In genomic region chr2:42332575-42332974, GRCh38 we compare ENCODE assay signal across 22 cellular contexts. TPM values are rescaled to one million over a fixed set of nuclear protein-coding genes. Genes with fewer than 3 reads are reported as not detected.
A peak's percentile ranks its signal among the peaks of the same experiment; 100 is the strongest.
DNase-seq lines count a peak whose midpoint lies in the region; ATAC-seq, FAIRE-seq and TF ChIP-seq lines count a peak whose summit lies in the region.
"Had no signal": no experiment of that assay in that cellular context is flagged by ENCODE, and none has a peak within 500 bp of the region (broad histone marks: within the 10 kb centered on the region; RNA-seq: fewer than 3 reads in every experiment).

No MANE protein-coding gene starts in this region.

- TF ChIP-seq CTCF in HepG2 (CRISPR knock-in tag; IDR thresholded peaks at IDR 0.05), result no peak
- TF ChIP-seq CTCF in right lobe of liver (IDR thresholded peaks at IDR 0.05), result no peak

- TF ChIP-seq EP300 in HepG2 (IDR thresholded peaks at IDR 0.05; ENCODE audit: low read depth in 2 of 2, low read length in 2 of 2) (no peak), HepG2 (CRISPR knock-in tag; IDR thresholded peaks at IDR 0.05; ENCODE audit: borderline replicate concordance) (no peak)

- H3K9ac ChIP-seq in HepG2 (ENCODE audit: insufficient read depth, low read depth, low read length), result no peak overlapping the region

- intact Hi-C loops in activated CD4-positive, alpha-beta T cell treated with anti-CD3 and anti-CD28 coated beads for 36 hours (cut with DNase I, micrococcal nuclease), result no loop called here
- intact Hi-C loops in HepG2 (cut with micrococcal nuclease; ENCODE audit: unreplicated experiment), result no loop called here
- intact Hi-C loops in right lobe of liver (cut with DNase I), result loop anchor here in 1 of 2 donors (10.0 kb wide), 1 partner anchor 238 kb away; no protein-coding TSS in a partner anchor

- DNase-seq in activated CD4-positive, alpha-beta T cell treated with anti-CD3 and anti-CD28 coated beads for 36 hours, result no peak
- no peak for DNase-seq in activated CD4-positive, alpha-beta T cell treated with anti-CD3 and anti-CD28 coated beads, Interleukin-2, amount 50 U/mL, for 4 hours
- no peak for DNase-seq in HepG2 (ENCODE audit: low spot score)
- no peak for DNase-seq in right lobe of liver
- DNase-seq in epithelial cell of prostate (ENCODE audit: low read depth, low spot score), result no peak
- DNase-seq in cerebellar cortex (ENCODE audit: low spot score), result no peak
- DNase-seq: ACHN, HCEC 1CT, KBM-7, MG63, NCI-H1105 treated with DMSO at 0.1 percent for 48 hours, NCI-H2029 treated with DMSO at 0.1 percent for 48 hours, NCI-H446 treated with DMSO at 0.1 percent for 48 hours, NCI-H526 treated with DMSO at 0.1 percent for 48 hours, SHP77 had no signal

- 0 out of 4 replicates have a peak, but pooled peaks of 1 of the 2 experiments have one; percentile 14 for TF ChIP-seq POLR2A in HepG2 (IDR thresholded peaks at IDR 0.05; ENCODE audit: insufficient read depth in 1 of 2, low read depth in 2 of 2, low read length in 2 of 2)
- no peak for TF ChIP-seq POLR2A in right lobe of liver (IDR thresholded peaks at IDR 0.05)

- H3K27me3 Mint-ChIP-seq in activated CD4-positive, alpha-beta T cell treated with anti-CD3 and anti-CD28 coated beads for 36 hours, result no peaks in the 10 kb centered on the region
- H3K27me3 Mint-ChIP-seq in stimulated activated memory B cell treated with anti-CD40 and anti-IgM and Interleukin-4, amounts not matched to agents 10 μg/mL and 1 μg/mL and 100 μg/mL, for 72 hours, result no peaks in the 10 kb centered on the region

- FAIRE-seq in HepG2 (lab: Jason Lieb, UNC), result no peak
- FAIRE-seq: GM19239, H1 had no signal

- no TSS peak for BruUV-seq in HepG2 (replicated peaks; lab: Mats Ljungman, UMichigan)

- no peaks in the 10 kb centered on the region for H3K9me3 ChIP-seq in HepG2 (ENCODE audit: low read length)
- H3K9me3 ChIP-seq in right lobe of liver, result no peaks in the 10 kb centered on the region
- H3K9me3 ChIP-seq: MG63 had no signal

- no peak for TF ChIP-seq RAD21 in HepG2 (CRISPR knock-in tag; IDR thresholded peaks at IDR 0.05)

- in situ Hi-C loops in HepG2 (cut with HindIII; ENCODE audit: extremely low pct_ligation_motif_present, low pct_unique_long_range_greater_than_20kb), result no loop called here

- H3K27me3 ChIP-seq in HepG2 (ENCODE audit: control insufficient read depth in 1 of 2, insufficient read depth in 2 of 2, low read length in 2 of 2) (no peaks in the 10 kb centered on the region), right lobe of liver (no peaks in the 10 kb centered on the region)
- H3K27me3 ChIP-seq: MG63 had no signal

- peaks cover 2% of the 10 kb centered on the region for H3K9me3 Mint-ChIP-seq in activated CD4-positive, alpha-beta T cell treated with anti-CD3 and anti-CD28 coated beads for 36 hours (ENCODE audit: low read depth)
- no peaks in the 10 kb centered on the region for H3K9me3 Mint-ChIP-seq in stimulated activated memory B cell treated with anti-CD40 and anti-IgM and Interleukin-4, amounts not matched to agents 10 μg/mL and 1 μg/mL and 100 μg/mL, for 72 hours

- H3K36me3 ChIP-seq in HepG2 (replicated peaks in 1 of 2; ENCODE audit: control insufficient read depth in 1 of 2, insufficient read depth in 2 of 2, low read length in 2 of 2) (peaks cover 27 to 65% of the 10 kb centered on the region in 2 experiments), right lobe of liver (peaks cover 4 to 45% (median 19%) of the 10 kb centered on the region in 4 donors)

- no peaks in the 10 kb centered on the region for H3K79me2 ChIP-seq in HepG2 (ENCODE audit: insufficient read depth, low read length)

- no peak overlapping the region for H3K27ac ChIP-seq in HepG2 (ENCODE audit: extremely low read length, insufficient read depth, low read length)
- no peak overlapping the region for H3K27ac ChIP-seq in right lobe of liver
- peak overlapping the region; percentile 32 for H3K27ac ChIP-seq in epithelial cell of prostate
- H3K27ac ChIP-seq: 22Rv1, RWPE1 had no signal

- peak overlapping the region; percentile 47 for H3K27ac Mint-ChIP-seq in activated CD4-positive, alpha-beta T cell treated with anti-CD3 and anti-CD28 coated beads for 36 hours
- peak overlapping the region; percentile 17 for H3K27ac Mint-ChIP-seq in stimulated activated memory B cell treated with anti-CD40 and anti-IgM and Interleukin-4, amounts not matched to agents 10 μg/mL and 1 μg/mL and 100 μg/mL, for 72 hours

- H3K4me2 ChIP-seq in HepG2 (ENCODE audit: low read depth, low read length), result no peak overlapping the region

- ATAC-seq in activated CD4-positive, alpha-beta T cell treated with anti-CD3 and anti-CD28 coated beads for 36 hours, result no peak
- no peak for ATAC-seq in HepG2
- ATAC-seq in right lobe of liver, result no peak
- no peak for ATAC-seq in stimulated activated memory B cell treated with anti-CD40 and anti-IgM and Interleukin-4, amounts not matched to agents 10 μg/mL and 1 μg/mL and 100 μg/mL, for 72 hours
- ATAC-seq in HG03565 (IDR thresholded peaks at IDR 0.05; ENCODE audit: unreplicated experiment), result no peak
- ATAC-seq: Panc1 had no signal

- POLR2A ChIA-PET in activated CD4-positive, alpha-beta T cell treated with anti-CD3 and anti-CD28 coated beads for 36 hours (lab: Charles Lee), result no interaction called here
- POLR2A ChIA-PET in HepG2 (lab: Yijun Ruan, JAX), result no interaction called here

- no peak overlapping the region for H3K4me3 Mint-ChIP-seq in activated CD4-positive, alpha-beta T cell treated with anti-CD3 and anti-CD28 coated beads for 36 hours
- H3K4me3 Mint-ChIP-seq in stimulated activated memory B cell treated with anti-CD40 and anti-IgM and Interleukin-4, amounts not matched to agents 10 μg/mL and 1 μg/mL and 100 μg/mL, for 72 hours, result no peak overlapping the region

- H3K4me1 ChIP-seq in HepG2 (ENCODE audit: insufficient read depth, low read length) (no peaks in the 10 kb centered on the region), right lobe of liver (peaks cover 0 to 7% (median under 1%) of the 10 kb centered on the region in 4 donors)

- peaks cover 61% of the 10 kb centered on the region for H3K36me3 Mint-ChIP-seq in activated CD4-positive, alpha-beta T cell treated with anti-CD3 and anti-CD28 coated beads for 36 hours (ENCODE audit: low read depth)
- H3K36me3 Mint-ChIP-seq in stimulated activated memory B cell treated with anti-CD40 and anti-IgM and Interleukin-4, amounts not matched to agents 10 μg/mL and 1 μg/mL and 100 μg/mL, for 72 hours, result peaks cover 69% of the 10 kb centered on the region

- H2AFZ ChIP-seq in HepG2 (ENCODE audit: low read length), result no peak overlapping the region

- CTCF ChIA-PET in activated CD4-positive, alpha-beta T cell treated with anti-CD3 and anti-CD28 coated beads for 36 hours (lab: Charles Lee), result interaction anchor here (0.5 to 1.5 kb wide), 2 partner anchors 20 to 460 kb away, joined by 3 to 6 read pairs; no protein-coding TSS in a partner anchor
- CTCF ChIA-PET in HepG2 (lab: Yijun Ruan, JAX; ENCODE audit: low intra/inter-chr PET ratio, low total read pairs), result no interaction called here

- WGBS in HepG2 (ENCODE audit: low lambda C conversion rate), result 96% methylated on average over 4 of the region's 4 CpGs
- 99% methylated on average over 4 of the region's 4 CpGs for WGBS in right lobe of liver (ENCODE audit: insufficient coverage, low coverage, low lambda C conversion rate, missing lambda C conversion rate)

- H3K4me3 ChIP-seq in HepG2 (replicated peaks in 1 of 3; ENCODE audit: insufficient read depth in 1 of 3, low read depth in 2 of 3, low read length in 3 of 3) (no peak overlapping the region), right lobe of liver (no peak overlapping the region)
- H3K4me3 ChIP-seq: MG63 had no signal

- peaks cover 13% of the 10 kb centered on the region for H3K4me1 Mint-ChIP-seq in activated CD4-positive, alpha-beta T cell treated with anti-CD3 and anti-CD28 coated beads for 36 hours
- peaks cover under 1% of the 10 kb centered on the region for H3K4me1 Mint-ChIP-seq in stimulated activated memory B cell treated with anti-CD40 and anti-IgM and Interleukin-4, amounts not matched to agents 10 μg/mL and 1 μg/mL and 100 μg/mL, for 72 hours

- peaks cover 60% of the 10 kb centered on the region for H4K20me1 ChIP-seq in HepG2 (ENCODE audit: insufficient read depth, low read length)

TF ChIP-seq in HepG2, 621 proteins besides CTCF, POLR2A, EP300 and RAD21 (continues in another document):
- TF ChIP-seq TAF15 (IDR thresholded peaks at IDR 0.05; ENCODE audit: low read depth, low read length, poor library complexity, severe bottlenecking), result no peak

RNA-seq across cellular contexts. Expression of gene COX7A2L, which starts 28.4 kb away (rescaled TPM):
- 100 to 1,000 TPM; 103 TPM for total RNA-seq in activated CD4-positive, alpha-beta T cell treated with anti-CD3 and anti-CD28 coated beads for 36 hours
- total RNA-seq in HepG2 (2016; rRNA removed; fragmentation: Illumina TruSeq; extraction: Trizol) (201 and 272 TPM in 2 replicates), right lobe of liver (10 to 100 TPM; 37.5 to 97.0 (median 57.6) TPM)
- 111 and 117 TPM in 2 replicates for total RNA-seq in HepG2 (2016; cell fraction: cytosol; rRNA removed; fragmentation: Illumina TruSeq; extraction: Trizol; ENCODE audit: low read depth)
- 197 and 297 TPM in 2 replicates for total RNA-seq in HepG2 (2016; cell fraction: insoluble cytoplasmic fraction; rRNA removed; fragmentation: Illumina TruSeq; extraction: Trizol)
- total RNA-seq in HepG2 (2016; cell fraction: membrane; rRNA removed; fragmentation: Illumina TruSeq; extraction: Trizol), result 232 and 238 TPM in 2 replicates
- total RNA-seq in HepG2 (2016; cell fraction: nucleus; rRNA removed; fragmentation: Illumina TruSeq; extraction: Trizol), result 71.7 and 82.5 TPM in 2 replicates
- 122 and 155 TPM in 2 replicates for polyA plus RNA-seq in HepG2 (2011; rRNA removed)
- polyA plus RNA-seq in HepG2 (2011; cell fraction: cytosol; rRNA removed), result 137 and 167 TPM in 2 replicates
- polyA plus RNA-seq in HepG2 (2011; cell fraction: nucleus; rRNA removed), result 30.5 and 38.2 TPM in 2 replicates
- polyA plus RNA-seq in HepG2 (2012), result 187 and 191 TPM in 2 replicates
- 119 TPM in 2 replicates for polyA plus RNA-seq in HepG2 (2016; cell fraction: cytosol; fragmentation: Illumina TruSeq; extraction: Trizol; ENCODE audit: low read depth)
- 279 and 314 TPM in 2 replicates for polyA plus RNA-seq in HepG2 (2016; cell fraction: insoluble cytoplasmic fraction; fragmentation: Illumina TruSeq; extraction: Trizol; ENCODE audit: low read depth)
- polyA plus RNA-seq in HepG2 (2016; cell fraction: membrane; fragmentation: Illumina TruSeq; extraction: Trizol; ENCODE audit: low read depth), result 211 and 215 TPM in 2 replicates
- 118 and 123 TPM in 2 replicates for polyA plus RNA-seq in HepG2 (2016; cell fraction: nucleus; fragmentation: Illumina TruSeq; extraction: Trizol; ENCODE audit: insufficient read depth, low read depth)
- polyA minus RNA-seq in HepG2 (2011; rRNA and poly(A)+ RNA removed; ENCODE audit: low replicate concordance), result 66.1 and 73.1 TPM in 2 replicates
- polyA minus RNA-seq in HepG2 (2011; cell fraction: cytosol; rRNA and poly(A)+ RNA removed), result 41.1 and 44.7 TPM in 2 replicates
- polyA minus RNA-seq in HepG2 (2011; cell fraction: nucleus; rRNA and poly(A)+ RNA removed), result 22.7 and 28.1 TPM in 2 replicates
